ENCODE assay signal across 5 cellular contexts in the genomic region with DNA sequence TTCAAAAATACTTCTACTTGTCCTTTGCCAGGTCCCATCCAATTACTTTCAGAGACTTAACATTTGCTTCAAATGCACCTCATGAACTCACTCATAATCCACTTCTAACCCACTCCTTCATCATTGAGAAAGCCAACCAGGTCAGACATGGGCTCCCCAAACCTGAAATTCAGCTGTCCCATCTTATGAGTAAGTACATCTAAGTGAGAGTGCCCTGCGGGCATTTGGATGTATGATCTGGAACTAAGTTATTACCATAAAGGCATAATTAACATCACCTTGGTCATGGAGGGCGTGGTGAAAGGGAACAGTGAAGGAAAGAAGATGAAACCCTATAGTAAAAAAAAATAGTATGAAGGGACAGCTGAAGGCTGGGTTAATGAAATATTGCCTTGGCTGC.
"Had no signal": no experiment of that assay in that cellular context is flagged by ENCODE, and none has a peak within 500 bp of the region (broad histone marks: within the 10 kb centered on the region; RNA-seq: fewer than 3 reads in every experiment).

No MANE protein-coding gene starts in this region.

- H3K4me3 ChIP-seq: GM23338, K562 had no signal

- DNase-seq: H9, HCEC 1CT, IMR-90 had no signal

- ATAC-seq: GM23338, K562 had no signal
